In genomic region chr19:2417436-2417835, GRCh38 we compare ENCODE assay signal across 5 cellular contexts. TPM values are rescaled to one million over a fixed set of nuclear protein-coding genes. Genes with fewer than 3 reads are reported as not detected.
"Had no signal": no experiment of that assay in that cellular context is flagged by ENCODE, and none has a peak within 500 bp of the region (broad histone marks: within the 10 kb centered on the region; RNA-seq: fewer than 3 reads in every experiment).

No MANE protein-coding gene starts in this region.

RNA-seq across cellular contexts. Expression of gene TMPRSS9, which starts 57.4 kb away (rescaled TPM):
- total RNA-seq: activated CD4-positive, alpha-beta memory T cell treated with anti-CD3 and anti-CD28 coated beads for 36 hours; MCF 10A; T-helper 1 cell treated with Interleukin-12 subunit alpha and Interleukin-12 subunit beta and Interleukin-4 antibody, amounts not matched to agents 30 ng/mL and 1 ng/mL, for 36 hours; T-helper 2 cell treated with Interferon-gamma antibody and Interleukin-4, amounts not matched to agents 100 ng/mL and 5 ng/mL, for 36 hours had no signal
- polyA plus RNA-seq: aorta had no signal
